ENCODE assay signal across 15 cellular contexts in the genomic region with DNA sequence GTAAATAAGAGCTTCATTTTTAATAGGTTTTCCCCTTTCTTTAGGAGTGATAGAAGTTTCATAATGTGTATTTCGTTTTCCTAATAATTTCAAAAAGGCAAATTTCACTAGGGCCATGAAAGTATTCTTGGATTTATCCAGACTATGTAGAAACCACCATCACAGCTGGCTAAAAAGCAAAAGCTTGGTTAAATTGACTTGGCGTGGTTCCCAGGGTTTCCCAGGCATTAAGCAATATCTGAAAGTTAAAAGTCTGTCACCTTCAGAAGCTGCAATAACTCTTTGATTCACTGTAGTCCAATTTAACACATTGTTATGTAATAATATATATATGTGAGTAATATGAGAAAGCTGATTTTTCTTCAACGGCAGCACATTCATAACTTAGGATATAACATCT. TPM values are rescaled to one million over a fixed set of nuclear protein-coding genes. Genes with fewer than 3 reads are reported as not detected.
DNase-seq lines count a peak whose midpoint lies in the region; ATAC-seq and TF ChIP-seq lines count a peak whose summit lies in the region.
"Had no signal": no experiment of that assay in that cellular context is flagged by ENCODE, and none has a peak within 500 bp of the region (broad histone marks: within the 10 kb centered on the region; RNA-seq: fewer than 3 reads in every experiment).

No MANE protein-coding gene starts in this region.

- H3K9me3 ChIP-seq in PC-3 (ENCODE audit: low read length) (no peaks in the 10 kb centered on the region), T-helper 17 cell (ENCODE audit: control insufficient read depth, low read length, poor library complexity, severe bottlenecking) (no peaks in the 10 kb centered on the region), spleen (no peaks in the 10 kb centered on the region)
- H3K9me3 ChIP-seq: Peyer's patch, suprapubic skin had no signal

- H3K4me1 ChIP-seq in PC-3 (ENCODE audit: insufficient read depth, low read length): no peaks in the 10 kb centered on the region
- no peaks in the 10 kb centered on the region for H3K4me1 ChIP-seq in spleen
- H3K4me1 ChIP-seq: Peyer's patch, suprapubic skin had no signal

- no peaks in the 10 kb centered on the region for H3K36me3 ChIP-seq in PC-3 (ENCODE audit: low read depth, low read length)
- no peaks in the 10 kb centered on the region for H3K36me3 ChIP-seq in spleen
- H3K36me3 ChIP-seq: Peyer's patch, suprapubic skin had no signal

- no peaks in the 10 kb centered on the region for H3K9me2 ChIP-seq in PC-3 (replicated peaks; ENCODE audit: low read length)

- intact Hi-C loops in PC-3 (cut with micrococcal nuclease) (no loop called here), spleen (cut with DNase I; ENCODE audit: low total_unique reads) (no loop called here)

- DNase-seq in GM04503 (ENCODE audit: low read depth) (peak; percentile 29), NCI-H446 treated with DMSO at 0.1 percent for 48 hours (lab: John Stamatoyannopoulos, UW) (peak; percentile 43), dedifferentiated amniotic fluid mesenchymal stem cell (ENCODE audit: extremely low spot score) (peak; percentile 39), myocyte (ENCODE audit: low read depth) (peak; percentile 59), PC-3 (no peak), T-helper 17 cell (no peak), spleen (no peak)
- DNase-seq: activated CD8-positive, alpha-beta memory T cell treated with anti-CD3 and anti-CD28 coated beads, Interleukin-2, amount 10 ng/mL, durations not matched to agents 7 days and 5 days; glutamatergic neuron; NCI-H2171 treated with DMSO at 0.1 percent for 48 hours; Peyer's patch; small intestine had no signal

- no peak overlapping the region for H3K4me3 Mint-ChIP-seq in T-helper 17 cell
- H3K4me3 Mint-ChIP-seq: activated CD8-positive, alpha-beta memory T cell treated with anti-CD3 and anti-CD28 coated beads, Interleukin-2, amount 10 ng/mL, durations not matched to agents 7 days and 5 days; activated naive CD8-positive, alpha-beta T cell; natural killer cell treated with Interleukin-12 subunit alpha and Interleukin-12 subunit beta and Interleukin-15 and Interleukin-18, amount 100 ng/mL, for 72 hours had no signal

- H3F3A ChIP-seq in PC-3 (ENCODE audit: low read length, unreplicated experiment): no peaks in the 10 kb centered on the region

- WGBS in spleen, 5 donors: 45 to 59% (median 49%) methylated on average over 3 of the region's 3 CpGs

- no peaks in the 10 kb centered on the region for H4K20me1 ChIP-seq in PC-3 (ENCODE audit: low read length)

- no peak overlapping the region for H2AFZ ChIP-seq in PC-3 (ENCODE audit: low read length)

- H3K4me1 Mint-ChIP-seq in T-helper 17 cell: no peaks in the 10 kb centered on the region
- H3K4me1 Mint-ChIP-seq: activated CD8-positive, alpha-beta memory T cell treated with anti-CD3 and anti-CD28 coated beads, Interleukin-2, amount 10 ng/mL, durations not matched to agents 7 days and 5 days had no signal

- peaks cover 13% of the 10 kb centered on the region for H3K27me3 Mint-ChIP-seq in T-helper 17 cell
- H3K27me3 Mint-ChIP-seq: activated naive CD8-positive, alpha-beta T cell had no signal

- no TSS peak for BruUV-seq in PC-3 (replicated peaks; lab: Mats Ljungman, UMichigan)

- H3K79me2 ChIP-seq in PC-3 (ENCODE audit: low read length): no peaks in the 10 kb centered on the region

- H3K27me3 ChIP-seq in PC-3 (ENCODE audit: low read length): no peaks in the 10 kb centered on the region
- H3K27me3 ChIP-seq in spleen (replicated peaks in 1 of 7): no peaks in the 10 kb centered on the region
- H3K27me3 ChIP-seq: Peyer's patch, suprapubic skin had no signal

- POLR2A ChIA-PET in PC-3 (lab: Charles Lee; ENCODE audit: unreplicated experiment): no interaction called here

- H3K9ac ChIP-seq in PC-3 (ENCODE audit: low read length): no peak overlapping the region

- no peak for TF ChIP-seq POLR2A in spleen (IDR thresholded peaks at IDR 0.05)

- H3K4me2 ChIP-seq in PC-3 (ENCODE audit: low read length): no peak overlapping the region

- TF ChIP-seq CTCF in PC-3 (conservative IDR thresholded peaks at IDR 0.05; ENCODE audit: low read depth, low read length): no peak
- TF ChIP-seq CTCF in spleen (IDR thresholded peaks at IDR 0.05 in 8 of 11, conservative IDR thresholded peaks at IDR 0.05 in 3 of 11): no peak

- ATAC-seq in PC-3 (no peak), T-helper 17 cell (no peak)
- ATAC-seq: activated CD8-positive, alpha-beta memory T cell treated with anti-CD3 and anti-CD28 coated beads, Interleukin-2, amount 10 ng/mL, durations not matched to agents 7 days and 5 days; natural killer cell treated with Interleukin-12 subunit alpha and Interleukin-12 subunit beta and Interleukin-15 and Interleukin-18, amount 100 ng/mL, for 72 hours had no signal

- no peak overlapping the region for H3K27ac Mint-ChIP-seq in T-helper 17 cell
- H3K27ac Mint-ChIP-seq: activated CD8-positive, alpha-beta memory T cell treated with anti-CD3 and anti-CD28 coated beads, Interleukin-2, amount 10 ng/mL, durations not matched to agents 7 days and 5 days; activated naive CD8-positive, alpha-beta T cell; natural killer cell treated with Interleukin-12 subunit alpha and Interleukin-12 subunit beta and Interleukin-15 and Interleukin-18, amount 100 ng/mL, for 72 hours had no signal

- H3K36me3 Mint-ChIP-seq in T-helper 17 cell (ENCODE audit: low read depth): peaks cover 3% of the 10 kb centered on the region
- H3K36me3 Mint-ChIP-seq: activated CD8-positive, alpha-beta memory T cell treated with anti-CD3 and anti-CD28 coated beads, Interleukin-2, amount 10 ng/mL, durations not matched to agents 7 days and 5 days; activated naive CD8-positive, alpha-beta T cell; natural killer cell treated with Interleukin-12 subunit alpha and Interleukin-12 subunit beta and Interleukin-15 and Interleukin-18, amount 100 ng/mL, for 72 hours had no signal

- CTCF ChIA-PET in PC-3 (lab: Charles Lee): no interaction called here

- no peak overlapping the region for H3K27ac ChIP-seq in PC-3 (ENCODE audit: low read length)
- no peak overlapping the region for H3K27ac ChIP-seq in spleen
- H3K27ac ChIP-seq: Peyer's patch, suprapubic skin had no signal

- H3K4me3 ChIP-seq in PC-3 (ENCODE audit: low read length): no peak overlapping the region
- no peak overlapping the region for H3K4me3 ChIP-seq in spleen
- H3K4me3 ChIP-seq: Peyer's patch, suprapubic skin had no signal

RNA-seq across cellular contexts. Expression of a gene that starts 38.3 kb away (rescaled TPM):
- total RNA-seq in myocyte (not detected in 2 replicates), PC-3 (2014; rRNA removed) (0.04 TPM in 1 of 2 replicates, not detected in the other), T-helper 17 cell (not detected), spleen (under 1 TPM in 4 of 7 donors, not detected in 3; 0.20 to 0.82 (median 0.33) TPM)
- polyA plus RNA-seq in myocyte (2012): 0.20 TPM
- under 1 TPM; 0.03 to 0.15 (median 0.08) TPM for polyA plus RNA-seq in spleen
- total RNA-seq: natural killer cell treated with Interleukin-12 subunit alpha and Interleukin-12 subunit beta and Interleukin-15 and Interleukin-18, amount 100 ng/mL, for 72 hours had no signal

Comparison
In these comparisons a context has a peak if more than half of its experiments do, and no peak if none do; other contexts are left out.
1. DNase-seq: peak in GM04503 (single experiment), NCI-H446 treated with DMSO at 0.1 percent for 48 hours (single experiment), dedifferentiated amniotic fluid mesenchymal stem cell (single experiment) and myocyte (single experiment); none in PC-3 (single experiment), T-helper 17 cell (0 of 3) and spleen (single experiment).